22 cellular contexts compared by ENCODE assay signal in genomic region chr3:42690766-42691680, GRCh38. TPM values are rescaled to one million over a fixed set of nuclear protein-coding genes. Genes with fewer than 3 reads are reported as not detected.
A peak's percentile ranks its signal among the peaks of the same experiment; 100 is the strongest.
DNase-seq lines count a peak whose midpoint lies in the region; ATAC-seq and TF ChIP-seq lines count a peak whose summit lies in the region.
"Had no signal": no experiment of that assay in that cellular context is flagged by ENCODE, and none has a peak within 500 bp of the region (broad histone marks: within the 10 kb centered on the region; RNA-seq: fewer than 3 reads in every experiment).

No MANE protein-coding gene starts in this region.

- H3K27me3 ChIP-seq in dorsolateral prefrontal cortex, result peaks cover 0 to 4% (median 0%) of the 10 kb centered on the region in 45 donors
- no peaks in the 10 kb centered on the region for H3K27me3 ChIP-seq in aorta (ENCODE audit: control insufficient read depth in 1 of 2, insufficient read depth in 2 of 2, low read length in 1 of 2)

- no peak overlapping the region for H3K4me3 Mint-ChIP-seq in activated naive CD8-positive, alpha-beta T cell treated with anti-CD3 and anti-CD28 coated beads, Interleukin-2, amount 50 U/mL, for 24 hours
- H3K4me3 Mint-ChIP-seq in activated naive CD8-positive, alpha-beta T cell treated with anti-CD3 and anti-CD28 coated beads for 36 hours, result no peak overlapping the region
- H3K4me3 Mint-ChIP-seq: CD4-positive, alpha-beta T cell; stimulated activated naive CD8-positive, alpha-beta T cell treated with anti-CD3 and anti-CD28 coated beads, Interleukin-15, Interleukin-2, amounts not matched to agents 100 ng/mL and 50 ng/mL, for 24 hours had no signal

- peaks cover 9% of the 10 kb centered on the region for H3K27me3 Mint-ChIP-seq in activated naive CD8-positive, alpha-beta T cell treated with anti-CD3 and anti-CD28 coated beads, Interleukin-2, amount 50 U/mL, for 24 hours
- peaks cover 7% of the 10 kb centered on the region for H3K27me3 Mint-ChIP-seq in activated naive CD8-positive, alpha-beta T cell treated with anti-CD3 and anti-CD28 coated beads for 36 hours
- H3K27me3 Mint-ChIP-seq: stimulated activated naive CD8-positive, alpha-beta T cell treated with anti-CD3 and anti-CD28 coated beads, Interleukin-15, Interleukin-2, amounts not matched to agents 100 ng/mL and 50 ng/mL, for 24 hours had no signal

- H3K27ac ChIP-seq in dorsolateral prefrontal cortex, result peak overlapping the region; percentile 13 to 99 (median 79)
- H3K27ac ChIP-seq in aorta (ENCODE audit: low read depth in 1 of 2, low read length in 2 of 2), result no peak overlapping the region

- H3K36me3 ChIP-seq in aorta (ENCODE audit: control insufficient read depth in 1 of 2, insufficient read depth in 2 of 2, low read length in 1 of 2), result no peaks in the 10 kb centered on the region

- H3K4me1 ChIP-seq in aorta (ENCODE audit: control insufficient read depth in 1 of 2, insufficient read depth in 2 of 2, low read length in 2 of 2), result no peaks in the 10 kb centered on the region

- peak in 3 of 56 donors; percentile 13 to 17 (median 13) for TF ChIP-seq CTCF in dorsolateral prefrontal cortex (IDR thresholded peaks at IDR 0.05 in 54 of 56, conservative IDR thresholded peaks at IDR 0.05 in 2 of 56; ENCODE audit: low read depth in 1 of 56, partially characterized antibody in 56 of 56)

- intact Hi-C loops in dorsolateral prefrontal cortex (cut with DNase I) (loop anchor here in 1 of 2 donors (5.0 kb wide), 1 partner anchor 34 kb away; no protein-coding TSS in a partner anchor), aorta (cut with DNase I) (no loop called here)

- WGBS in aorta, 2 donors, result 71 to 78% methylated on average over 10 of the region's 10 CpGs

- no peaks in the 10 kb centered on the region for H3K9me3 ChIP-seq in aorta (ENCODE audit: control insufficient read depth, low read length)

- no peaks in the 10 kb centered on the region for H3K36me3 Mint-ChIP-seq in activated naive CD8-positive, alpha-beta T cell treated with anti-CD3 and anti-CD28 coated beads, Interleukin-2, amount 50 U/mL, for 24 hours (ENCODE audit: low read depth)
- H3K36me3 Mint-ChIP-seq in activated naive CD8-positive, alpha-beta T cell treated with anti-CD3 and anti-CD28 coated beads for 36 hours, result no peaks in the 10 kb centered on the region

- H3K9me3 Mint-ChIP-seq in activated naive CD8-positive, alpha-beta T cell treated with anti-CD3 and anti-CD28 coated beads, Interleukin-2, amount 50 U/mL, for 24 hours, result no peaks in the 10 kb centered on the region
- H3K9me3 Mint-ChIP-seq in activated naive CD8-positive, alpha-beta T cell treated with anti-CD3 and anti-CD28 coated beads for 36 hours, result no peaks in the 10 kb centered on the region
- H3K9me3 Mint-ChIP-seq: CD4-positive, alpha-beta T cell; stimulated activated naive CD8-positive, alpha-beta T cell treated with anti-CD3 and anti-CD28 coated beads, Interleukin-15, Interleukin-2, amounts not matched to agents 100 ng/mL and 50 ng/mL, for 24 hours had no signal

- peak; percentile 17 for ATAC-seq in activated naive CD8-positive, alpha-beta T cell treated with anti-CD3 and anti-CD28 coated beads, Interleukin-2, amount 50 U/mL, for 24 hours
- ATAC-seq in aorta (ENCODE audit: low FRiP score) (no peak), GM19023 (IDR thresholded peaks at IDR 0.05; ENCODE audit: unreplicated experiment) (no peak), HG03520 (IDR thresholded peaks at IDR 0.05; ENCODE audit: unreplicated experiment) (no peak), HG03280 (IDR thresholded peaks at IDR 0.05; ENCODE audit: unreplicated experiment) (no peak)
- ATAC-seq: left colon, right cardiac atrium, SK-N-SH treated with all-trans-retinoic acid at 6 μM for 48 hours had no signal

- no peak for DNase-seq in activated naive CD8-positive, alpha-beta T cell treated with anti-CD3 and anti-CD28 coated beads, Interleukin-2, amount 50 U/mL, for 24 hours
- DNase-seq in activated naive CD8-positive, alpha-beta T cell treated with anti-CD3 and anti-CD28 coated beads for 36 hours, result no peak
- peak in 4 of 10 donors; percentile 36 to 57 (median 49) for DNase-seq in dorsolateral prefrontal cortex
- peak; percentile 38 for DNase-seq in pons (ENCODE audit: low spot score)
- DNase-seq in aorta, result peak; percentile 28 to 62
- DNase-seq: DMS79 treated with DMSO at 0.1 percent for 48 hours, erythroblast, KG1, left colon, MV-4-11, NCI-H187 treated with DMSO at 0.1 percent for 48 hours, NCI-H226, T-helper 9 cell had no signal

- H3K27ac Mint-ChIP-seq in activated naive CD8-positive, alpha-beta T cell treated with anti-CD3 and anti-CD28 coated beads, Interleukin-2, amount 50 U/mL, for 24 hours, result no peak overlapping the region
- no peak overlapping the region for H3K27ac Mint-ChIP-seq in activated naive CD8-positive, alpha-beta T cell treated with anti-CD3 and anti-CD28 coated beads for 36 hours
- H3K27ac Mint-ChIP-seq: CD4-positive, alpha-beta T cell; stimulated activated naive CD8-positive, alpha-beta T cell treated with anti-CD3 and anti-CD28 coated beads, Interleukin-15, Interleukin-2, amounts not matched to agents 100 ng/mL and 50 ng/mL, for 24 hours had no signal

- no peaks in the 10 kb centered on the region for H3K4me1 Mint-ChIP-seq in activated naive CD8-positive, alpha-beta T cell treated with anti-CD3 and anti-CD28 coated beads, Interleukin-2, amount 50 U/mL, for 24 hours
- no peaks in the 10 kb centered on the region for H3K4me1 Mint-ChIP-seq in activated naive CD8-positive, alpha-beta T cell treated with anti-CD3 and anti-CD28 coated beads for 36 hours

- H3K4me3 ChIP-seq in dorsolateral prefrontal cortex, result no peak overlapping the region
- no peak overlapping the region for H3K4me3 ChIP-seq in aorta (ENCODE audit: low read length in 2 of 2)

RNA-seq across cellular contexts. Expression of gene KLHL40, which starts 5.7 kb away (rescaled TPM):
- total RNA-seq in activated naive CD8-positive, alpha-beta T cell treated with anti-CD3 and anti-CD28 coated beads for 36 hours, result not detected
- total RNA-seq in dorsolateral prefrontal cortex, result under 1 TPM in 16 of 120 experiments, not detected in 104; 0.16 to 0.51 (median 0.24) TPM
- total RNA-seq in aorta, result not detected
- polyA plus RNA-seq in aorta, result under 1 TPM in 1 of 2 donors, not detected in 1; 0.26 TPM
- total RNA-seq: CD4-positive, alpha-beta T cell; left colon; mononuclear cell had no signal

RNA-seq across cellular contexts. Expression of gene HHATL, which starts 11.6 kb away (rescaled TPM):
- total RNA-seq in activated naive CD8-positive, alpha-beta T cell treated with anti-CD3 and anti-CD28 coated beads for 36 hours, result not detected
- total RNA-seq in dorsolateral prefrontal cortex (100 to 1,000 TPM in 90 of 120 experiments, 10 to 100 TPM in 30; 39.4 to 400 (median 145) TPM), aorta (not detected)
- 1 to 10 TPM; 1.4 to 1.5 TPM for polyA plus RNA-seq in aorta
- total RNA-seq: CD4-positive, alpha-beta T cell; frontal cortex; mononuclear cell had no signal

RNA-seq across cellular contexts. Expression of gene ZBTB47, which starts 37.5 kb away (rescaled TPM):
- under 1 TPM; 0.68 to 0.87 TPM for total RNA-seq in activated naive CD8-positive, alpha-beta T cell treated with anti-CD3 and anti-CD28 coated beads for 36 hours
- total RNA-seq in dorsolateral prefrontal cortex (100 to 1,000 TPM in 3 of 120 experiments, 10 to 100 TPM in 117; 45.2 to 122 (median 62.1) TPM), aorta (10 to 100 TPM; 72.4 to 82.0 TPM)
- polyA plus RNA-seq in aorta, result 10 to 100 TPM; 42.3 to 77.1 TPM

Comparison
In these comparisons a context has a peak if more than half of its experiments do, and no peak if none do; other contexts are left out.
1. DNase-seq: peak in pons (single experiment) and aorta (2 of 2); none in activated naive CD8-positive, alpha-beta T cell treated with anti-CD3 and anti-CD28 coated beads, Interleukin-2, amount 50 U/mL, for 24 hours (single experiment) and activated naive CD8-positive, alpha-beta T cell treated with anti-CD3 and anti-CD28 coated beads for 36 hours (single experiment).
2. H3K27ac ChIP-seq: peak in dorsolateral prefrontal cortex (59 of 59); none in aorta (0 of 2).
3. RNA of gene HHATL, which starts 11.6 kb away (total RNA-seq): 39.4 to 400 TPM in dorsolateral prefrontal cortex; not detected in aorta and not detected in activated naive CD8-positive, alpha-beta T cell treated with anti-CD3 and anti-CD28 coated beads for 36 hours; every median in the first group is over 10 times any median in the second.
4. RNA of gene ZBTB47, which starts 37.5 kb away (total RNA-seq): 72.4 to 82.0 TPM in aorta and 45.2 to 122 TPM in dorsolateral prefrontal cortex; 0.68 to 0.87 TPM in activated naive CD8-positive, alpha-beta T cell treated with anti-CD3 and anti-CD28 coated beads for 36 hours; every median in the first group is over 10 times any median in the second.